In genomic region chr6:1479095-1479494, GRCh38 we compare ENCODE assay signal across 16 cellular contexts.
DNase-seq lines count a peak whose midpoint lies in the region; TF ChIP-seq lines count a peak whose summit lies in the region.
"Had no signal": no experiment of that assay in that cellular context is flagged by ENCODE, and none has a peak within 500 bp of the region (broad histone marks: within the 10 kb centered on the region; RNA-seq: fewer than 3 reads in every experiment).

No MANE protein-coding gene starts in this region.

- DNase-seq in AG09319 (ENCODE audit: extremely low read depth, low read depth) (peak; percentile 91), HFF-Myc (ENCODE audit: extremely low read depth, low read depth) (peak; percentile 70), cardiac fibroblast (ENCODE audit: low read depth in 2 of 2) (peak; percentile 58 to 71), myocyte (ENCODE audit: low read depth) (peak; percentile 58), C1 segment of cervical spinal cord (lab: John Stamatoyannopoulos, UW) (no peak), RPMI8226 (no peak)
- no peak for DNase-seq in activated effector memory CD4-positive, alpha-beta T cell treated with anti-CD3 and anti-CD28 coated beads, Interleukin-2, amount 50 U/mL, for 16 hours
- DNase-seq in activated CD4-positive, CD25-positive, alpha-beta regulatory T cell treated with anti-CD3 and anti-CD28 coated beads, Interleukin-2, amount 50 U/mL, for 72 hours, result no peak
- DNase-seq: activated CD8-positive, alpha-beta T cell treated with anti-CD3 and anti-CD28 coated beads for 36 hours; amniotic stem cell; DMS79; dorsolateral prefrontal cortex; foreskin melanocyte; NCI-H446; spleen had no signal

- H3K4me3 ChIP-seq in HFF-Myc (replicated peaks; ENCODE audit: low read depth, low read length) (no peak overlapping the region), cardiac fibroblast (replicated peaks in 1 of 2; ENCODE audit: low read depth in 2 of 2, low read length in 2 of 2) (no peak overlapping the region)
- H3K4me3 ChIP-seq: dorsolateral prefrontal cortex, spleen, vagina had no signal

- TF ChIP-seq CTCF in AG09319 (IDR thresholded peaks at IDR 0.05; ENCODE audit: low read depth, low read length) (peak; percentile 39), HFF-Myc (IDR thresholded peaks at IDR 0.05; ENCODE audit: low read depth, low read length, missing control alignments) (peak; percentile 24), cardiac fibroblast (IDR thresholded peaks at IDR 0.05; ENCODE audit: low read depth, low read length) (peak; percentile 12)

Comparison
In these comparisons a context has a peak if more than half of its experiments do, and no peak if none do; other contexts are left out.
1. DNase-seq: peak in AG09319 (single experiment), HFF-Myc (single experiment), cardiac fibroblast (2 of 2) and myocyte (single experiment); none in activated effector memory CD4-positive, alpha-beta T cell treated with anti-CD3 and anti-CD28 coated beads, Interleukin-2, amount 50 U/mL, for 16 hours (single experiment), C1 segment of cervical spinal cord (0 of 14), RPMI8226 (single experiment) and activated CD4-positive, CD25-positive, alpha-beta regulatory T cell treated with anti-CD3 and anti-CD28 coated beads, Interleukin-2, amount 50 U/mL, for 72 hours (single experiment).
2. Peak in every context shown above with its lines, with median percentiles within 50 percentile points of each other: CTCF ChIP-seq.